ENCODE assay signal across 29 cellular contexts in the genomic region with DNA sequence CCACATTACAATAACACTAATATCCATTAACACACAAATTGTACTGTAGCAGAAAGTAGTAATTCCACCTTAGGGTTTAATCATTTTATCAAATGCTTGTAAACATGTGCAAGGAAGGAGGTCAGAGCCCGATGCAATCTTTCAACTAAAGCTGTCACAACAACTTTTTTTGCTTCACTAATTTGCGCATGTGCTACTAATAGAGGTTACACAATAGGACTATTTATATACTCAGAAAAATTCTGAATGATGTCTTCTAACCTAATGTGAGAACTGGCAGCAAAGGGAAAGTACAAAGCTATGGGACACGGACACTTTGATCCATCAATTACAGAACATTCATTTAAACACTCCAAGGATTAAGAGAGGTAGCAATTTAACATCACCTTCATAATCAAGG.
DNase-seq lines count a peak whose midpoint lies in the region; ATAC-seq and TF ChIP-seq lines count a peak whose summit lies in the region.
"Had no signal": no experiment of that assay in that cellular context is flagged by ENCODE, and none has a peak within 500 bp of the region (broad histone marks: within the 10 kb centered on the region; RNA-seq: fewer than 3 reads in every experiment).

No MANE protein-coding gene starts in this region.

- no peak overlapping the region for H3K27ac ChIP-seq in GM23248
- no peak overlapping the region for H3K27ac ChIP-seq in osteoblast (ENCODE audit: low read depth, low read length)
- H3K27ac ChIP-seq: HL-60, lower lobe of right lung, sigmoid colon, thyroid gland had no signal

- 33 to 40% methylated on average over 3 of the region's 3 CpGs for WGBS in GM23248 (ENCODE audit: low coverage in 1 of 2, low lambda C conversion rate in 2 of 2, missing lambda C conversion rate in 2 of 2), 2 experiments

- H3K27me3 ChIP-seq in GM23248 (replicated peaks; ENCODE audit: insufficient read depth), result no peaks in the 10 kb centered on the region
- H3K27me3 ChIP-seq in osteoblast (ENCODE audit: insufficient read depth, low read length), result no peaks in the 10 kb centered on the region
- H3K27me3 ChIP-seq: esophagus muscularis mucosa, pancreas, sigmoid colon, thyroid gland had no signal

- no peak overlapping the region for H3K4me3 ChIP-seq in AG10803 (ENCODE audit: low read length)
- H3K4me3 ChIP-seq in GM23248, result no peak overlapping the region
- no peak overlapping the region for H3K4me3 ChIP-seq in fibroblast of the aortic adventitia (ENCODE audit: low read depth, low read length)
- no peak overlapping the region for H3K4me3 ChIP-seq in osteoblast (ENCODE audit: insufficient read depth, low read length)
- H3K4me3 ChIP-seq: esophagus muscularis mucosa, GM23338, lower lobe of right lung, mucosa of descending colon, pancreas, sigmoid colon, thyroid gland had no signal

- DNase-seq in AG10803 (ENCODE audit: low read depth) (peak; percentile 71), GM23248 (peak; percentile 43), fibroblast of the aortic adventitia (ENCODE audit: low read depth) (peak; percentile 33), renal cortical epithelial cell (ENCODE audit: low read depth) (peak; percentile 34), osteoblast (ENCODE audit: insufficient read length, low spot score, missing footprints) (no peak)
- DNase-seq: activated CD4-positive, alpha-beta T cell treated with anti-CD3 and anti-CD28 coated beads, Interleukin-2, amount 50 U/mL, for 4 hours; activated CD4-positive, CD25-positive, alpha-beta regulatory T cell; activated naive CD4-positive, alpha-beta T cell treated with anti-CD3 and anti-CD28 coated beads, Interleukin-2, amount 50 U/mL, for 16 hours; C1 segment of cervical spinal cord; Calu3; cortex of kidney; DMS79 treated with DMSO at 0.1 percent for 48 hours; endodermal cell; HFFc6; lower lobe of right lung; mucosa of descending colon; NCI-H1436; NCI-H2081 treated with DMSO at 0.1 percent for 48 hours; NCI-H345; NCI-H748 treated with DMSO at 0.1 percent for 48 hours; pancreas; sigmoid colon; stimulated activated naive CD8-positive, alpha-beta T cell treated with anti-CD3 and anti-CD28 coated beads, Interleukin-15, amount 100 ng/mL, for 72 hours; thyroid gland had no signal

- TF ChIP-seq CTCF in AG10803 (conservative IDR thresholded peaks at IDR 0.05; ENCODE audit: low read length), result no peak
- no peak for TF ChIP-seq CTCF in fibroblast of the aortic adventitia (IDR thresholded peaks at IDR 0.05; ENCODE audit: insufficient read depth, low read length)
- TF ChIP-seq CTCF in osteoblast (IDR thresholded peaks at IDR 0.05; ENCODE audit: extremely low read depth, low read depth, low read length), result no peak

- H2AFZ ChIP-seq in GM23248, result no peak overlapping the region
- no peak overlapping the region for H2AFZ ChIP-seq in osteoblast (ENCODE audit: low read length)
- H2AFZ ChIP-seq: GM23338 had no signal

- H3K9me3 ChIP-seq in GM23248 (ENCODE audit: low read depth) (no peaks in the 10 kb centered on the region), osteoblast (ENCODE audit: low read depth, low read length) (no peaks in the 10 kb centered on the region)
- H3K9me3 ChIP-seq: esophagus muscularis mucosa, lower lobe of right lung, mucosa of descending colon, pancreas, sigmoid colon, thyroid gland had no signal

- H3K79me2 ChIP-seq in GM23248 (ENCODE audit: insufficient read depth) (no peaks in the 10 kb centered on the region), osteoblast (ENCODE audit: insufficient read depth, low read length) (no peaks in the 10 kb centered on the region)

- H3K4me1 ChIP-seq in GM23248 (ENCODE audit: insufficient read depth), result peaks cover 11% of the 10 kb centered on the region
- peaks cover 5% of the 10 kb centered on the region for H3K4me1 ChIP-seq in osteoblast (ENCODE audit: insufficient read depth, low read length)
- H3K4me1 ChIP-seq: lower lobe of right lung, pancreas, sigmoid colon, thyroid gland had no signal

- in situ Hi-C loops in GM23248 (cut with MboI), result no loop called here

- H4K20me1 ChIP-seq in GM23248 (ENCODE audit: insufficient read depth), result no peaks in the 10 kb centered on the region
- peaks cover 4% of the 10 kb centered on the region for H4K20me1 ChIP-seq in osteoblast (ENCODE audit: insufficient read depth, low read length)

- ATAC-seq in GM19324 (IDR thresholded peaks at IDR 0.05; ENCODE audit: low FRiP score, unreplicated experiment) (no peak), GM19035 (IDR thresholded peaks at IDR 0.05; ENCODE audit: unreplicated experiment) (no peak)
- ATAC-seq: GM23338; lower lobe of right lung; mucosa of descending colon; stimulated activated naive CD8-positive, alpha-beta T cell treated with anti-CD3 and anti-CD28 coated beads, Interleukin-15, amount 100 ng/mL, for 72 hours had no signal

- no peak overlapping the region for H3K4me2 ChIP-seq in GM23248 (ENCODE audit: unreplicated experiment)
- no peak overlapping the region for H3K4me2 ChIP-seq in osteoblast (ENCODE audit: insufficient read depth, low read length)
- H3K4me2 ChIP-seq: GM23338 had no signal

- no peaks in the 10 kb centered on the region for H3F3A ChIP-seq in GM23248 (ENCODE audit: insufficient read depth)

- H3K36me3 ChIP-seq in GM23248 (ENCODE audit: low read depth) (no peaks in the 10 kb centered on the region), osteoblast (ENCODE audit: insufficient read depth, low read length) (no peaks in the 10 kb centered on the region)
- H3K36me3 ChIP-seq: lower lobe of right lung, pancreas, sigmoid colon, thyroid gland had no signal

- no peak overlapping the region for H3K9ac ChIP-seq in GM23248

- no peaks in the 10 kb centered on the region; the same call in 1 of the 2 replicates for H3K9me2 ChIP-seq in GM23248 (ENCODE audit: insufficient read depth)
